In genomic region chr6:63546236-63546635, GRCh38 we compare ENCODE assay signal across 11 cellular contexts.
"Had no signal": no experiment of that assay in that cellular context is flagged by ENCODE, and none has a peak within 500 bp of the region (broad histone marks: within the 10 kb centered on the region; RNA-seq: fewer than 3 reads in every experiment).

No MANE protein-coding gene starts in this region.

- H3K4me1 ChIP-seq: HAP-1 had no signal

- FAIRE-seq: H1, H54 had no signal

- H3K4me3 ChIP-seq: GM23248, GM23338, HAP-1 had no signal

- ATAC-seq: GM23338, HCT116 had no signal

- H3K27ac ChIP-seq: GM23248 had no signal

- H3K36me3 ChIP-seq: HAP-1 had no signal

- H3K9me3 ChIP-seq: HAP-1 had no signal

- DNase-seq: GM23248, GOT3, H7, H9, HCEC 1CT, HFFc6 had no signal

- H3K9ac ChIP-seq: GM23248 had no signal

- H3K4me2 ChIP-seq: GM23338 had no signal

- H2AFZ ChIP-seq: GM23248, GM23338 had no signal
